In genomic region chr1:40633563-40634376, GRCh38 we compare ENCODE assay signal across 1 cellular context.
TF ChIP-seq lines count a peak whose summit lies in the region.

No MANE protein-coding gene starts in this region.

TF ChIP-seq in GM12878, 131 proteins besides CTCF, POLR2A, EP300 and RAD21:
- TF ChIP-seq PKNOX1 (IDR thresholded peaks at IDR 0.05) (peak; percentile 51; the same call in 1 of the 2 replicates), JUNB (IDR thresholded peaks at IDR 0.05) (no peak)
